In genomic region chr18:26635466-26635865, GRCh38 we compare ENCODE assay signal across 1 cellular context.
TF ChIP-seq lines count a peak whose summit lies in the region.

No MANE protein-coding gene starts in this region.

TF ChIP-seq in IMR-90, 13 proteins besides CTCF, POLR2A, EP300 and RAD21:
- TF ChIP-seq USF2 (IDR thresholded peaks at IDR 0.05; ENCODE audit: low read depth, low read length), result no peak
- TF ChIP-seq RFX5 (IDR thresholded peaks at IDR 0.05; ENCODE audit: low read depth, low read length), result no peak
- TF ChIP-seq CHD1 (IDR thresholded peaks at IDR 0.05; ENCODE audit: low read depth, low read length), result no peak
- no peak for TF ChIP-seq ELK1 (IDR thresholded peaks at IDR 0.05; ENCODE audit: borderline replicate concordance, low read depth, low read length)
- no peak for TF ChIP-seq MAZ (IDR thresholded peaks at IDR 0.05; ENCODE audit: borderline replicate concordance, low read depth, low read length)
- TF ChIP-seq RCOR1 (IDR thresholded peaks at IDR 0.05; ENCODE audit: insufficient replicate concordance, low read length), result no peak
- no peak for TF ChIP-seq MXI1 (IDR thresholded peaks at IDR 0.05; ENCODE audit: borderline replicate concordance, low read depth, low read length)
- no peak for TF ChIP-seq FOS (IDR thresholded peaks at IDR 0.05; ENCODE audit: low read depth, low read length)
- no peak for TF ChIP-seq SMC3 (IDR thresholded peaks at IDR 0.05; ENCODE audit: low read depth, low read length)
- TF ChIP-seq NFE2L2 (IDR thresholded peaks at IDR 0.05; ENCODE audit: low read depth, low read length), result no peak
- TF ChIP-seq BHLHE40 (IDR thresholded peaks at IDR 0.05; ENCODE audit: low read depth, low read length), result no peak
- no peak for TF ChIP-seq CEBPB (IDR thresholded peaks at IDR 0.05; ENCODE audit: low read depth, low read length)
TF ChIP-seq in IMR-90: peak in this region for 0.
